ENCODE assay signal across 9 cellular contexts in genomic region chr2:12321017-12321641, GRCh38.
DNase-seq lines count a peak whose midpoint lies in the region; ATAC-seq and TF ChIP-seq lines count a peak whose summit lies in the region.
"Had no signal": no experiment of that assay in that cellular context is flagged by ENCODE, and none has a peak within 500 bp of the region (broad histone marks: within the 10 kb centered on the region; RNA-seq: fewer than 3 reads in every experiment).

No MANE protein-coding gene starts in this region.

- H3K36me3 ChIP-seq in GM23338 (ENCODE audit: insufficient read depth): no peaks in the 10 kb centered on the region
- no peaks in the 10 kb centered on the region for H3K36me3 ChIP-seq in left ventricle myocardium inferior

- H3K4me1 ChIP-seq in GM23338 (ENCODE audit: insufficient read depth) (no peaks in the 10 kb centered on the region), left ventricle myocardium inferior (peaks cover 9% of the 10 kb centered on the region)

- DNase-seq in GM23338 (ENCODE audit: low spot score): no peak
- DNase-seq in amniotic stem cell (lab: John Stamatoyannopoulos, UW): peak; percentile 58
- peak; percentile 30 for DNase-seq in left ventricle myocardium inferior
- DNase-seq in skeletal muscle cell (ENCODE audit: low read depth): peak; percentile 96
- no peak for DNase-seq in activated T-cell treated with anti-CD3 and anti-CD28 coated beads for 4 hours
- no peak for DNase-seq in NCI-H748 treated with DMSO at 0.1 percent for 48 hours (lab: John Stamatoyannopoulos, UW)
- DNase-seq in activated CD4-positive, alpha-beta T cell treated with anti-CD3 and anti-CD28 coated beads for 36 hours: no peak
- DNase-seq in HT-29 (ENCODE audit: low spot score): no peak
- DNase-seq: stimulated activated CD4-positive, alpha-beta T cell treated with anti-CD3 and anti-CD28 coated beads, Interleukin-4, amount 100 ng/mL, for 24 hours had no signal

- H2AFZ ChIP-seq in GM23338: peak overlapping the region; percentile 80; the same call in 1 of the 2 replicates

- CTCF ChIA-PET in activated CD4-positive, alpha-beta T cell treated with anti-CD3 and anti-CD28 coated beads for 36 hours (lab: Charles Lee): interaction anchor here (0.6 kb wide), 1 partner anchor 390 kb away, joined by 3 read pairs; no protein-coding TSS in a partner anchor

- H3K27ac ChIP-seq in GM23338 (ENCODE audit: low read depth) (no peak overlapping the region), left ventricle myocardium inferior (replicated peaks) (peak overlapping the region; percentile 61)

- no peaks in the 10 kb centered on the region for H3K27me3 Mint-ChIP-seq in GM23338 (ENCODE audit: insufficient read depth, low read depth, poor library complexity)
- no peaks in the 10 kb centered on the region for H3K27me3 Mint-ChIP-seq in activated CD4-positive, alpha-beta T cell treated with anti-CD3 and anti-CD28 coated beads for 36 hours

- POLR2A ChIA-PET in activated CD4-positive, alpha-beta T cell treated with anti-CD3 and anti-CD28 coated beads for 36 hours (lab: Charles Lee): no interaction called here

- no peaks in the 10 kb centered on the region for H4K20me1 ChIP-seq in GM23338 (replicated peaks; ENCODE audit: insufficient read depth)

- no peak for TF ChIP-seq CTCF in GM23338 (conservative IDR thresholded peaks at IDR 0.05; ENCODE audit: low read depth in 2 of 2)
- no peak for TF ChIP-seq CTCF in left ventricle myocardium inferior (IDR thresholded peaks at IDR 0.05; ENCODE audit: borderline replicate concordance)

- H3K9me2 ChIP-seq in GM23338 (ENCODE audit: insufficient read depth): peaks cover 10% of the 10 kb centered on the region; the same call in 1 of the 2 replicates

- H3K4me3 ChIP-seq in GM23338 (no peak overlapping the region), left ventricle myocardium inferior (no peak overlapping the region), skeletal muscle cell (ENCODE audit: low read depth, low read length) (no peak overlapping the region)

- H3K27ac Mint-ChIP-seq in GM23338: no peak overlapping the region
- no peak overlapping the region for H3K27ac Mint-ChIP-seq in activated CD4-positive, alpha-beta T cell treated with anti-CD3 and anti-CD28 coated beads for 36 hours

- H3K27me3 ChIP-seq in GM23338 (ENCODE audit: insufficient read depth) (no peaks in the 10 kb centered on the region), left ventricle myocardium inferior (ENCODE audit: low read depth) (no peaks in the 10 kb centered on the region)

- no peak overlapping the region for H3K4me3 Mint-ChIP-seq in GM23338
- no peak overlapping the region for H3K4me3 Mint-ChIP-seq in activated CD4-positive, alpha-beta T cell treated with anti-CD3 and anti-CD28 coated beads for 36 hours

- H3F3A ChIP-seq in GM23338 (replicated peaks; ENCODE audit: low read depth): no peaks in the 10 kb centered on the region

- H3K9me3 Mint-ChIP-seq in GM23338: no peaks in the 10 kb centered on the region
- H3K9me3 Mint-ChIP-seq in activated CD4-positive, alpha-beta T cell treated with anti-CD3 and anti-CD28 coated beads for 36 hours (ENCODE audit: low read depth): no peaks in the 10 kb centered on the region

- ATAC-seq in GM23338: no peak
- ATAC-seq in activated CD4-positive, alpha-beta T cell treated with anti-CD3 and anti-CD28 coated beads for 36 hours: no peak

- intact Hi-C loops in left ventricle myocardium inferior (cut with micrococcal nuclease): no loop called here
- intact Hi-C loops in activated CD4-positive, alpha-beta T cell treated with anti-CD3 and anti-CD28 coated beads for 36 hours (cut with DNase I, micrococcal nuclease): no loop called here

- H3K9me3 ChIP-seq in left ventricle myocardium inferior (replicated peaks): no peaks in the 10 kb centered on the region

- H3K79me2 ChIP-seq in GM23338 (replicated peaks; ENCODE audit: insufficient read depth): no peaks in the 10 kb centered on the region

- no peak overlapping the region for H3K4me2 ChIP-seq in GM23338

- H3K4me1 Mint-ChIP-seq in GM23338: no peaks in the 10 kb centered on the region; the same call in none of the 3 replicates
- H3K4me1 Mint-ChIP-seq in activated CD4-positive, alpha-beta T cell treated with anti-CD3 and anti-CD28 coated beads for 36 hours: peaks cover 4% of the 10 kb centered on the region

- no peaks in the 10 kb centered on the region; the same call in 2 of the 3 replicates for H3K36me3 Mint-ChIP-seq in GM23338 (ENCODE audit: low read depth)
- H3K36me3 Mint-ChIP-seq in activated CD4-positive, alpha-beta T cell treated with anti-CD3 and anti-CD28 coated beads for 36 hours (ENCODE audit: low read depth): no peaks in the 10 kb centered on the region

TF ChIP-seq in GM23338, 12 proteins besides CTCF, POLR2A, EP300 and RAD21 (continues in another document):
- no peak for TF ChIP-seq ETS1 (IDR thresholded peaks at IDR 0.05)
- no peak for TF ChIP-seq ZNF114 (CRISPR knock-in tag; IDR thresholded peaks at IDR 0.05)
- no peak for TF ChIP-seq ZNF331 (CRISPR knock-in tag; IDR thresholded peaks at IDR 0.05; ENCODE audit: low read depth)
- no peak for TF ChIP-seq EZH2 (IDR thresholded peaks at IDR 0.05; ENCODE audit: low read depth, unreplicated experiment)
- no peak for TF ChIP-seq ZNF462 (CRISPR knock-in tag; IDR thresholded peaks at IDR 0.05)
- TF ChIP-seq CREB1 (CRISPR knock-in tag; IDR thresholded peaks at IDR 0.05; ENCODE audit: low read depth): no peak
- TF ChIP-seq STAT1 (IDR thresholded peaks at IDR 0.05; ENCODE audit: unreplicated experiment): no peak
- TF ChIP-seq POLR2AphosphoS5 (IDR thresholded peaks at IDR 0.05; ENCODE audit: low read depth): no peak
- no peak for TF ChIP-seq NANOG (IDR thresholded peaks at IDR 0.05; ENCODE audit: borderline replicate concordance)
- TF ChIP-seq EZH2phosphoT487 (IDR thresholded peaks at IDR 0.05; ENCODE audit: unreplicated experiment): no peak

Comparison
In these comparisons a context has a peak if more than half of its experiments do, and no peak if none do; other contexts are left out.
1. DNase-seq: peak in amniotic stem cell (single experiment), left ventricle myocardium inferior (single experiment) and skeletal muscle cell (single experiment); none in GM23338 (single experiment), activated T-cell treated with anti-CD3 and anti-CD28 coated beads for 4 hours (single experiment), NCI-H748 treated with DMSO at 0.1 percent for 48 hours (single experiment), activated CD4-positive, alpha-beta T cell treated with anti-CD3 and anti-CD28 coated beads for 36 hours (single experiment) and HT-29 (single experiment).